ENCODE assay signal across 8 cellular contexts in the genomic region with DNA sequence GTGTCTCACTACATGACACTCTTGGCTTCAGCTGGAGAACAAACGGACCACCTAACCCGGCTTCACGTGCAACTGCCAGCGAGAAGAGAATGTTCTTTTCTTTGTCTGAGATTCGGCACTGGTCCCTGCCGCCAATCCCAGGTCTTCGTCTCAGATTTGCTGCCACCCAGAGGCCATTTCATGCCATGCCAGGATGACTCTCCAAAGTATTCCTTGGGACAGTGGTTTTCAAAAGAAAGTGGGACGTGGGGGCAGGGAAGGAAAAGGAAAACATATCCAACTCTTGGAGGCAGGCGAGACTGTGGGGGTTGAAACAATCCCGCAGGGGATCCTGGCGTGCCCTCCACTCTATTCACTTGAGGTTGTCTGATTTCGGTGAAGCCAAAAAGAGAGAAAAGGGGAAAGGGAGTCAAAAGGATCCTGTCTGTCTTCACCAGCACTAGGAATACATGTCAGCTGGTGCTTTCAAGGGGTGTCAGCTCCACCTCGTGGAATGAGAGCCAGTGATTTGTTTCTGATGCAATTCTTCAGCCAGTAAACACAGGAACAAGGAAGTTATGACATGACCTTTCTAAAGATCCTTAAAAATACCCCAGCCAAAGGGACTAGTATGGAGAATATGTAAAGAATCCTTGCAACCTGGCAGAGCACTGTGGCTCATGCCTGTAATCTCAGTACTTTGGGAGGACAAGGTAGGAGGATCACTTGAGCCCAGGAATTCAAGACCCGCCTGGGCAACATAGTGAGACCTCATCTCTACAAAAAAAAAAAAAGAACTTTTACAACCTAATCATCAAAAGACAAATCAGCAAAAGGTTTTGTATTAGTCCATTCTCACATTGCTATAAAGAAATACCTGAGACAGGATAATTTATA. TPM values are rescaled to one million over a fixed set of nuclear protein-coding genes. Genes with fewer than 3 reads are reported as not detected.
DNase-seq lines count a peak whose midpoint lies in the region; ATAC-seq and TF ChIP-seq lines count a peak whose summit lies in the region.

No MANE protein-coding gene starts in this region.

- H3K79me2 ChIP-seq in GM23248 (ENCODE audit: insufficient read depth) = no peaks in the 10 kb centered on the region
- no peaks in the 10 kb centered on the region for H3K79me2 ChIP-seq in MM.1S (ENCODE audit: low read length)

- peak; percentile 54 for DNase-seq in GM04503 (ENCODE audit: low read depth)
- DNase-seq in GM23248 = peak; percentile 90
- no peak for DNase-seq in MM.1S
- peak; percentile 83 for DNase-seq in SK-N-DZ (ENCODE audit: low spot score)
- peak; percentile 43 for DNase-seq in cerebellum (ENCODE audit: low spot score)
- peak; percentile 39 to 55 for DNase-seq in left lung
- DNase-seq in stimulated activated CD4-positive, alpha-beta T cell treated with anti-CD3 and anti-CD28 coated beads, Interleukin-4, amount 100 ng/mL, for 24 hours = peak; percentile 21

- H3K9me2 ChIP-seq in GM23248 (ENCODE audit: insufficient read depth) = no peaks in the 10 kb centered on the region
- no peaks in the 10 kb centered on the region for H3K9me2 ChIP-seq in MM.1S (replicated peaks; ENCODE audit: insufficient read depth, low read length)

- H3K9me3 ChIP-seq in GM23248 (ENCODE audit: low read depth) = no peaks in the 10 kb centered on the region
- H3K9me3 ChIP-seq in MM.1S (replicated peaks; ENCODE audit: insufficient read depth, low read length) = no peaks in the 10 kb centered on the region
- no peaks in the 10 kb centered on the region for H3K9me3 ChIP-seq in left lung

- peaks cover 57% of the 10 kb centered on the region for H3K4me1 ChIP-seq in GM23248 (ENCODE audit: insufficient read depth)
- no peaks in the 10 kb centered on the region for H3K4me1 ChIP-seq in MM.1S (ENCODE audit: low read length)
- peaks cover 21 to 22% of the 10 kb centered on the region in 2 donors for H3K4me1 ChIP-seq in left lung

- H3K27me3 ChIP-seq in GM23248 (replicated peaks; ENCODE audit: insufficient read depth) (no peaks in the 10 kb centered on the region), MM.1S (replicated peaks; ENCODE audit: insufficient read depth, low read length) (no peaks in the 10 kb centered on the region), left lung (no peaks in the 10 kb centered on the region)

- H3K4me3 ChIP-seq in GM23248 (peak overlapping the region; percentile 30; the same call in 1 of the 2 replicates), MM.1S (ENCODE audit: low read length) (no peak overlapping the region), left lung (no peak overlapping the region)

- intact Hi-C loops in left lung (cut with DNase I) = no loop called here

- no peaks in the 10 kb centered on the region for H4K20me1 ChIP-seq in GM23248 (ENCODE audit: insufficient read depth)
- no peaks in the 10 kb centered on the region for H4K20me1 ChIP-seq in MM.1S (ENCODE audit: insufficient read depth, low read length)

- H3K36me3 ChIP-seq in GM23248 (ENCODE audit: low read depth) = no peaks in the 10 kb centered on the region
- no peaks in the 10 kb centered on the region for H3K36me3 ChIP-seq in MM.1S (replicated peaks; ENCODE audit: insufficient read depth, low read length)
- H3K36me3 ChIP-seq in left lung = no peaks in the 10 kb centered on the region

- in situ Hi-C loops in GM23248 (cut with MboI) = no loop called here

- H3K4me2 ChIP-seq in GM23248 (ENCODE audit: unreplicated experiment) = peak overlapping the region; percentile 82
- H3K4me2 ChIP-seq in MM.1S (ENCODE audit: low read depth, low read length) = peak overlapping the region; percentile 33

- ATAC-seq in left lung (peak; percentile 89), HG03025 (IDR thresholded peaks at IDR 0.05; ENCODE audit: low FRiP score, unreplicated experiment) (no peak)

- H3K27ac ChIP-seq in GM23248 = peak overlapping the region; percentile 94
- no peak overlapping the region for H3K27ac ChIP-seq in MM.1S (ENCODE audit: low read length)
- peak overlapping the region; percentile 70 to 77 for H3K27ac ChIP-seq in left lung

- H3K9ac ChIP-seq in GM23248 (peak overlapping the region; percentile 67), MM.1S (ENCODE audit: low read length) (no peak overlapping the region)

- 13 to 16% methylated on average over 14 of the region's 14 CpGs for WGBS in GM23248 (ENCODE audit: low coverage in 1 of 2, low lambda C conversion rate in 2 of 2, missing lambda C conversion rate in 2 of 2), 2 experiments

- peak; percentile 90 for TF ChIP-seq CTCF in MM.1S (IDR thresholded peaks at IDR 0.05; ENCODE audit: low read length)
- TF ChIP-seq CTCF in left lung (IDR thresholded peaks at IDR 0.05) = peak; percentile 71 to 73

- H3F3A ChIP-seq in GM23248 (ENCODE audit: insufficient read depth) = peaks cover 39% of the 10 kb centered on the region
- H3F3A ChIP-seq in MM.1S (ENCODE audit: insufficient read depth, low read length) = no peaks in the 10 kb centered on the region

- peak overlapping the region; percentile 82 for H2AFZ ChIP-seq in GM23248
- H2AFZ ChIP-seq in MM.1S (ENCODE audit: low read length) = peak overlapping the region; percentile 53

RNA-seq across cellular contexts. Expression of gene APLNR, which starts 41.0 kb away (rescaled TPM):
- not detected in 2 replicates for total RNA-seq in GM23248 (2014; rRNA removed; shearing (Covaris generic))
- 0.18 TPM in 1 of 2 replicates, not detected in the other for polyA plus RNA-seq in GM23248 (2016; fragmentation: Nextera tagmentation; extraction: Ambion mirVana)
- polyA plus RNA-seq in SK-N-DZ (2014; cell fraction: cytosol; rRNA removed) = not detected in 2 replicates
- not detected in 2 replicates for polyA plus RNA-seq in SK-N-DZ (2014; cell fraction: nucleus; rRNA removed)
- 8.6 TPM for total RNA-seq in cerebellum
- total RNA-seq in left lung = 10 to 100 TPM; 11.2 to 21.9 TPM

RNA-seq across cellular contexts. Expression of gene TNKS1BP1, which starts 46.7 kb away (rescaled TPM):
- total RNA-seq in GM23248 (2014; rRNA removed; shearing (Covaris generic)) = 89.7 and 92.1 TPM in 2 replicates
- polyA plus RNA-seq in GM23248 (2016; fragmentation: Nextera tagmentation; extraction: Ambion mirVana) = 88.2 and 88.8 TPM in 2 replicates
- polyA plus RNA-seq in SK-N-DZ (2014; cell fraction: cytosol; rRNA removed) = 8.5 and 10.8 TPM in 2 replicates
- 17.0 and 19.4 TPM in 2 replicates for polyA plus RNA-seq in SK-N-DZ (2014; cell fraction: nucleus; rRNA removed)
- total RNA-seq in cerebellum (13.9 TPM), left lung (100 to 1,000 TPM; 156 to 203 TPM)

RNA-seq across cellular contexts. Expression of gene SSRP1, which starts 57.6 kb away (rescaled TPM):
- 69.2 and 76.2 TPM in 2 replicates for total RNA-seq in GM23248 (2014; rRNA removed; shearing (Covaris generic))
- 29.3 and 32.9 TPM in 2 replicates for polyA plus RNA-seq in GM23248 (2016; fragmentation: Nextera tagmentation; extraction: Ambion mirVana)
- 201 and 209 TPM in 2 replicates for polyA plus RNA-seq in SK-N-DZ (2014; cell fraction: cytosol; rRNA removed)
- 119 and 137 TPM in 2 replicates for polyA plus RNA-seq in SK-N-DZ (2014; cell fraction: nucleus; rRNA removed)
- total RNA-seq in cerebellum (40.0 TPM), left lung (10 to 100 TPM; 57.3 to 86.3 TPM)
